24 cellular contexts compared by ENCODE assay signal in genomic region chr5:74148321-74148720, GRCh38.
DNase-seq lines count a peak whose midpoint lies in the region.
"Had no signal": no experiment of that assay in that cellular context is flagged by ENCODE, and none has a peak within 500 bp of the region (broad histone marks: within the 10 kb centered on the region; RNA-seq: fewer than 3 reads in every experiment).

No MANE protein-coding gene starts in this region.

- H3K27ac Mint-ChIP-seq in activated naive CD4-positive, alpha-beta T cell treated with anti-CD3 and anti-CD28 coated beads, Interleukin-2, amount 10 ng/mL, durations not matched to agents 7 days and 5 days: no peak overlapping the region
- H3K27ac Mint-ChIP-seq: CD8-positive, alpha-beta memory T cell; T-helper 1 cell treated with Interleukin-12 subunit alpha and Interleukin-12 subunit beta and Interleukin-4 antibody, amounts not matched to agents 30 μg/mL and 1 μg/mL, for 36 hours had no signal

- H3K27me3 ChIP-seq in MG63: no peaks in the 10 kb centered on the region

- H3K9me3 ChIP-seq in MG63: no peaks in the 10 kb centered on the region
- H3K9me3 ChIP-seq: A549 had no signal

- H3K36me3 ChIP-seq in MG63: no peaks in the 10 kb centered on the region

- H3K4me3 ChIP-seq in MG63: no peak overlapping the region
- H3K4me3 ChIP-seq: A549, SK-N-MC had no signal

- no peaks in the 10 kb centered on the region for H3K4me1 Mint-ChIP-seq in activated naive CD4-positive, alpha-beta T cell treated with anti-CD3 and anti-CD28 coated beads, Interleukin-2, amount 10 ng/mL, durations not matched to agents 7 days and 5 days
- H3K4me1 Mint-ChIP-seq: CD8-positive, alpha-beta memory T cell had no signal

- no peaks in the 10 kb centered on the region for H3K27me3 Mint-ChIP-seq in activated naive CD4-positive, alpha-beta T cell treated with anti-CD3 and anti-CD28 coated beads, Interleukin-2, amount 10 ng/mL, durations not matched to agents 7 days and 5 days

- H3K9me3 Mint-ChIP-seq in activated naive CD4-positive, alpha-beta T cell treated with anti-CD3 and anti-CD28 coated beads, Interleukin-2, amount 10 ng/mL, durations not matched to agents 7 days and 5 days: no peaks in the 10 kb centered on the region
- H3K9me3 Mint-ChIP-seq: CD8-positive, alpha-beta memory T cell; T-helper 1 cell treated with Interleukin-12 subunit alpha and Interleukin-12 subunit beta and Interleukin-4 antibody, amounts not matched to agents 30 μg/mL and 1 μg/mL, for 36 hours had no signal

- H3K36me3 Mint-ChIP-seq in activated naive CD4-positive, alpha-beta T cell treated with anti-CD3 and anti-CD28 coated beads, Interleukin-2, amount 10 ng/mL, durations not matched to agents 7 days and 5 days: no peaks in the 10 kb centered on the region
- H3K36me3 Mint-ChIP-seq: CD8-positive, alpha-beta memory T cell had no signal

- DNase-seq in MG63 (peak; percentile 20), NCI-H446 (lab: John Stamatoyannopoulos, UW) (peak; percentile 79 to 92), cerebellar cortex (ENCODE audit: low spot score) (peak; percentile 10), NCI-H1930 (lab: John Stamatoyannopoulos, UW) (no peak), NCI-H748 (lab: John Stamatoyannopoulos, UW; ENCODE audit: unreplicated experiment) (no peak)
- DNase-seq in stimulated activated CD4-positive, alpha-beta T cell treated with anti-CD3 and anti-CD28 coated beads, Interleukin-4, amount 100 ng/mL, for 1 hour: no peak
- DNase-seq in activated naive CD4-positive, alpha-beta T cell treated with anti-CD3 and anti-CD28 coated beads, Interleukin-2, amount 10 ng/mL, durations not matched to agents 7 days and 5 days: no peak
- DNase-seq: AML-193; C1 segment of cervical spinal cord; CD8-positive, alpha-beta memory T cell; DMS153; DND-41; GOT3; IMR-90; KG1; MM.1S; NCI-H1417 treated with DMSO at 0.1 percent for 48 hours; NCI-H187 treated with DMSO at 0.1 percent for 48 hours; NCI-H2107; NCI-H526; SIG-M5 had no signal

- CTCF ChIA-PET in activated naive CD4-positive, alpha-beta T cell treated with anti-CD3 and anti-CD28 coated beads, Interleukin-2, amount 10 ng/mL, durations not matched to agents 7 days and 5 days (lab: Charles Lee): no interaction called here

- no peak overlapping the region for H3K4me3 Mint-ChIP-seq in activated naive CD4-positive, alpha-beta T cell treated with anti-CD3 and anti-CD28 coated beads, Interleukin-2, amount 10 ng/mL, durations not matched to agents 7 days and 5 days
- H3K4me3 Mint-ChIP-seq: CD8-positive, alpha-beta memory T cell; T-helper 1 cell treated with Interleukin-12 subunit alpha and Interleukin-12 subunit beta and Interleukin-4 antibody, amounts not matched to agents 30 μg/mL and 1 μg/mL, for 36 hours had no signal

Comparison
In these comparisons a context has a peak if more than half of its experiments do, and no peak if none do; other contexts are left out.
1. DNase-seq: peak in MG63 (single experiment), NCI-H446 (2 of 2) and cerebellar cortex (single experiment); none in stimulated activated CD4-positive, alpha-beta T cell treated with anti-CD3 and anti-CD28 coated beads, Interleukin-4, amount 100 ng/mL, for 1 hour (single experiment), NCI-H1930 (0 of 2), activated naive CD4-positive, alpha-beta T cell treated with anti-CD3 and anti-CD28 coated beads, Interleukin-2, amount 10 ng/mL, durations not matched to agents 7 days and 5 days (single experiment) and NCI-H748 (single experiment).